Comparison of ENCODE assay signal across 20 cellular contexts in genomic region chr21:41402796-41403195, GRCh38. TPM values are rescaled to one million over a fixed set of nuclear protein-coding genes. Genes with fewer than 3 reads are reported as not detected.
DNase-seq lines count a peak whose midpoint lies in the region; ATAC-seq and TF ChIP-seq lines count a peak whose summit lies in the region.
"Had no signal": no experiment of that assay in that cellular context is flagged by ENCODE, and none has a peak within 500 bp of the region (broad histone marks: within the 10 kb centered on the region; RNA-seq: fewer than 3 reads in every experiment).

No MANE protein-coding gene starts in this region.

- no peak overlapping the region for H4K8ac ChIP-seq in H9 (replicated peaks; ENCODE audit: insufficient read length, low read depth, low read length)

- no peak overlapping the region for H3K56ac ChIP-seq in H9 (ENCODE audit: insufficient read length, low read depth, low read length)

- no peak overlapping the region for H2BK15ac ChIP-seq in H9 (ENCODE audit: low read depth, low read length)

- H2AK5ac ChIP-seq in H9 (ENCODE audit: insufficient read length, low read length), result no peak overlapping the region

- H3T11ph ChIP-seq in H9 (ENCODE audit: low read length), result no peak overlapping the region

- no peak for TF ChIP-seq CTCF in H9 (conservative IDR thresholded peaks at IDR 0.05)

- H3K4me3 Mint-ChIP-seq in activated CD8-positive, alpha-beta memory T cell treated with anti-CD3 and anti-CD28 coated beads, Interleukin-2, amount 10 ng/mL, durations not matched to agents 7 days and 5 days, result no peak overlapping the region
- H3K4me3 Mint-ChIP-seq in H9, result no peak overlapping the region
- H3K4me3 Mint-ChIP-seq: CD14-positive monocyte; CD8-positive, alpha-beta T cell; GM23338; HFFc6; IgD-negative memory B cell had no signal

- H2BK5ac ChIP-seq in H9 (ENCODE audit: insufficient read length, low read length), result no peak overlapping the region

- no peaks in the 10 kb centered on the region for H3K27me3 Mint-ChIP-seq in activated CD8-positive, alpha-beta memory T cell treated with anti-CD3 and anti-CD28 coated beads, Interleukin-2, amount 10 ng/mL, durations not matched to agents 7 days and 5 days
- peaks cover 2% of the 10 kb centered on the region for H3K27me3 Mint-ChIP-seq in H9 (ENCODE audit: low read depth)
- H3K27me3 Mint-ChIP-seq: IgD-negative memory B cell had no signal

- H3K23ac ChIP-seq in H9 (ENCODE audit: insufficient read length, low read depth, low read length), result no peak overlapping the region

- no peak overlapping the region for H2BK120ac ChIP-seq in H9 (ENCODE audit: low read depth, low read length, poor library complexity, severe bottlenecking)

- no peak overlapping the region for H3K27ac Mint-ChIP-seq in activated CD8-positive, alpha-beta memory T cell treated with anti-CD3 and anti-CD28 coated beads, Interleukin-2, amount 10 ng/mL, durations not matched to agents 7 days and 5 days
- H3K27ac Mint-ChIP-seq in H9, result no peak overlapping the region
- H3K27ac Mint-ChIP-seq: CD8-positive, alpha-beta T cell; GM23338; HFFc6; IgD-negative memory B cell had no signal

- no peak overlapping the region for H2BK20ac ChIP-seq in H9 (ENCODE audit: low read depth, low read length, poor library complexity, severe bottlenecking)

- H4K91ac ChIP-seq in H9 (ENCODE audit: insufficient read length, low read depth, low read length), result no peak overlapping the region

- H3K27me3 ChIP-seq in H9 (ENCODE audit: insufficient read depth, low read length), result no peaks in the 10 kb centered on the region
- H3K27me3 ChIP-seq: BLaER1 had no signal

- no peak overlapping the region for H2AFZ ChIP-seq in H9 (ENCODE audit: low read length)
- H2AFZ ChIP-seq: GM23338 had no signal

- H3K9me3 ChIP-seq in H9 (ENCODE audit: control insufficient read depth, low read depth, low read length), result no peaks in the 10 kb centered on the region
- H3K9me3 ChIP-seq: BLaER1 had no signal

- H3K36me3 Mint-ChIP-seq in activated CD8-positive, alpha-beta memory T cell treated with anti-CD3 and anti-CD28 coated beads, Interleukin-2, amount 10 ng/mL, durations not matched to agents 7 days and 5 days, result peaks cover 75% of the 10 kb centered on the region
- peaks cover 0 to 7% (median 0%) of the 10 kb centered on the region in 3 experiments; a peak in 2 of 7 replicates for H3K36me3 Mint-ChIP-seq in H9 (ENCODE audit: insufficient read depth in 1 of 3, low read depth in 3 of 3)

- no peak overlapping the region for H4K5ac ChIP-seq in H9 (ENCODE audit: insufficient read length, low read depth, low read length)

- no peak overlapping the region for H3K9ac ChIP-seq in H9 (ENCODE audit: extremely low read depth, insufficient read length, low read length)
- H3K9ac ChIP-seq: BLaER1 had no signal

- H3K14ac ChIP-seq in H9 (ENCODE audit: insufficient read depth, low read length), result no peak overlapping the region; the same call in 1 of the 2 replicates

- no peak overlapping the region for H3K4ac ChIP-seq in H9 (ENCODE audit: low read depth, low read length)

- DNase-seq in activated CD8-positive, alpha-beta memory T cell treated with anti-CD3 and anti-CD28 coated beads for 24 hours, result peak; percentile 28
- DNase-seq in activated CD8-positive, alpha-beta memory T cell treated with anti-CD3 and anti-CD28 coated beads, Interleukin-2, amount 10 ng/mL, durations not matched to agents 7 days and 5 days, result no peak
- DNase-seq in H9, result peak; percentile 17
- DNase-seq in mesenteric fat pad (ENCODE audit: low spot score), result peak; percentile 60
- no peak for DNase-seq in cortex of kidney (lab: John Stamatoyannopoulos, UW)
- no peak for DNase-seq in HuH-7 (ENCODE audit: low spot score)
- DNase-seq in activated CD4-positive, alpha-beta T cell treated with anti-CD3 and anti-CD28 coated beads, Interleukin-2, amount 50 U/mL, for 1 hour, result no peak
- DNase-seq: 8988T, Calu3, DMS79 treated with DMSO at 0.1 percent for 48 hours, GF-D8, HFFc6 had no signal

- H3K18ac ChIP-seq in H9 (ENCODE audit: insufficient read length, low read depth, low read length), result no peak overlapping the region

- H3K79me2 ChIP-seq in H9 (ENCODE audit: insufficient read depth, low read length), result no peaks in the 10 kb centered on the region

- H3K79me1 ChIP-seq in H9 (ENCODE audit: insufficient read depth, low read depth, low read length, poor library complexity, severe bottlenecking), result no peaks in the 10 kb centered on the region

- ATAC-seq in activated CD8-positive, alpha-beta memory T cell treated with anti-CD3 and anti-CD28 coated beads, Interleukin-2, amount 10 ng/mL, durations not matched to agents 7 days and 5 days, result no peak
- ATAC-seq: CD8-positive, alpha-beta T cell; GM23338; HCT116 had no signal

- no peaks in the 10 kb centered on the region for H3K23me2 ChIP-seq in H9 (ENCODE audit: insufficient read length, low read depth, low read length, poor library complexity, severe bottlenecking)

- WGBS in H9 (ENCODE audit: extremely low coverage, insufficient read length, low lambda C conversion rate), result no CpG with 5 or more reads among the region's 10 CpGs

- H3K9me3 Mint-ChIP-seq in activated CD8-positive, alpha-beta memory T cell treated with anti-CD3 and anti-CD28 coated beads, Interleukin-2, amount 10 ng/mL, durations not matched to agents 7 days and 5 days (ENCODE audit: low read depth), result no peaks in the 10 kb centered on the region
- H3K9me3 Mint-ChIP-seq in H9, result no peaks in the 10 kb centered on the region; a peak in 1 of 5 replicates
- H3K9me3 Mint-ChIP-seq: CD8-positive, alpha-beta T cell; GM23338; HFFc6; IgD-negative memory B cell had no signal

- H3K4me1 Mint-ChIP-seq in activated CD8-positive, alpha-beta memory T cell treated with anti-CD3 and anti-CD28 coated beads, Interleukin-2, amount 10 ng/mL, durations not matched to agents 7 days and 5 days, result no peaks in the 10 kb centered on the region
- H3K4me1 Mint-ChIP-seq in H9, result no peaks in the 10 kb centered on the region
- H3K4me1 Mint-ChIP-seq: GM23338, IgD-negative memory B cell had no signal

- no peaks in the 10 kb centered on the region for H4K20me1 ChIP-seq in H9 (ENCODE audit: control insufficient read depth, insufficient read depth, insufficient read length)
- H4K20me1 ChIP-seq: BLaER1 had no signal

- no peaks in the 10 kb centered on the region for H3K4me1 ChIP-seq in H9 (ENCODE audit: insufficient read depth, low read length)
- H3K4me1 ChIP-seq: BLaER1 had no signal

- CTCF ChIA-PET in activated CD8-positive, alpha-beta memory T cell treated with anti-CD3 and anti-CD28 coated beads, Interleukin-2, amount 10 ng/mL, durations not matched to agents 7 days and 5 days (lab: Charles Lee), result interaction anchor here (0.7 kb wide), 1 partner anchor 8 kb away, joined by 3 read pairs; no protein-coding TSS in a partner anchor

- H3K27ac ChIP-seq in H9 (ENCODE audit: insufficient read length, low read depth, low read length), result no peak overlapping the region
- H3K27ac ChIP-seq: BLaER1, HL-60 had no signal

- no peak overlapping the region for H2BK12ac ChIP-seq in H9 (ENCODE audit: insufficient read length, low read depth, low read length)

- H3K4me2 ChIP-seq in H9 (ENCODE audit: insufficient read depth, insufficient read length, low read length), result no peak overlapping the region
- H3K4me2 ChIP-seq: BLaER1, GM23338 had no signal

RNA-seq across cellular contexts. Expression of gene MX1, which starts 23.2 kb away (rescaled TPM):
- total RNA-seq in activated CD8-positive, alpha-beta memory T cell treated with anti-CD3 and anti-CD28 coated beads, Interleukin-2, amount 10 ng/mL, durations not matched to agents 7 days and 5 days, result 100 to 1,000 TPM; 544 to 967 TPM
- total RNA-seq in H9 (2021) (5.1 and 6.3 TPM in 2 replicates), mesenteric fat pad (60.3 TPM)

RNA-seq across cellular contexts. Expression of gene MX2, which starts 41.0 kb away (rescaled TPM):
- total RNA-seq in activated CD8-positive, alpha-beta memory T cell treated with anti-CD3 and anti-CD28 coated beads, Interleukin-2, amount 10 ng/mL, durations not matched to agents 7 days and 5 days, result 100 to 1,000 TPM in 1 of 2 experiments, 10 to 100 TPM in 1; 65.1 to 158 TPM
- 1.8 and 1.9 TPM in 2 replicates for total RNA-seq in H9 (2021)
- 39.9 TPM for total RNA-seq in mesenteric fat pad
- total RNA-seq: A673 had no signal

Comparison
In these comparisons a context has a peak if more than half of its experiments do, and no peak if none do; other contexts are left out.
1. DNase-seq: peak in activated CD8-positive, alpha-beta memory T cell treated with anti-CD3 and anti-CD28 coated beads for 24 hours (single experiment), H9 (single experiment) and mesenteric fat pad (single experiment); none in activated CD8-positive, alpha-beta memory T cell treated with anti-CD3 and anti-CD28 coated beads, Interleukin-2, amount 10 ng/mL, durations not matched to agents 7 days and 5 days (single experiment), cortex of kidney (single experiment), HuH-7 (single experiment) and activated CD4-positive, alpha-beta T cell treated with anti-CD3 and anti-CD28 coated beads, Interleukin-2, amount 50 U/mL, for 1 hour (single experiment).
2. RNA of gene MX2, which starts 41.0 kb away (total RNA-seq): 65.1 to 158 TPM in activated CD8-positive, alpha-beta memory T cell treated with anti-CD3 and anti-CD28 coated beads, Interleukin-2, amount 10 ng/mL, durations not matched to agents 7 days and 5 days and 39.9 TPM in mesenteric fat pad (single experiment); 1.8 to 1.9 TPM in H9; every median in the first group is over 10 times any median in the second.